ENCODE assay signal across 16 cellular contexts in genomic region chr4:2859514-2859913, GRCh38. TPM values are rescaled to one million over a fixed set of nuclear protein-coding genes. Genes with fewer than 3 reads are reported as not detected.
DNase-seq lines count a peak whose midpoint lies in the region; ATAC-seq, FAIRE-seq and TF ChIP-seq lines count a peak whose summit lies in the region.
"Had no signal": no experiment of that assay in that cellular context is flagged by ENCODE, and none has a peak within 500 bp of the region (broad histone marks: within the 10 kb centered on the region; RNA-seq: fewer than 3 reads in every experiment).

No MANE protein-coding gene starts in this region.

- H3K36me3 Mint-ChIP-seq in activated T-cell treated with anti-CD3 and anti-CD28 coated beads, Interleukin-2, amount 50 U/mL, for 24 hours (ENCODE audit: low read depth), result peaks cover 23% of the 10 kb centered on the region
- peaks cover 7% of the 10 kb centered on the region for H3K36me3 Mint-ChIP-seq in activated T-cell treated with anti-CD3 and anti-CD28 coated beads, Interleukin-2, amount 50 U/mL, for 4 hours (ENCODE audit: insufficient read depth)

- H3K4me1 ChIP-seq in endothelial cell of umbilical vein (ENCODE audit: control insufficient read depth, extremely low read depth, insufficient read depth, low read length), result peaks cover 46% of the 10 kb centered on the region
- peaks cover 97 to 100% of the 10 kb centered on the region in 2 donors for H3K4me1 ChIP-seq in gastrocnemius medialis

- no peaks in the 10 kb centered on the region for H3K9me1 ChIP-seq in endothelial cell of umbilical vein (replicated peaks; ENCODE audit: control insufficient read depth, extremely low read depth, insufficient read depth, low read length)

- no peak for TF ChIP-seq POLR2A in endothelial cell of umbilical vein (IDR thresholded peaks at IDR 0.05; ENCODE audit: low read depth, low read length)
- TF ChIP-seq POLR2A in gastrocnemius medialis (IDR thresholded peaks at IDR 0.05), result no peak
- TF ChIP-seq POLR2A in lower leg skin (IDR thresholded peaks at IDR 0.05), result no peak

- H3K4me2 ChIP-seq in endothelial cell of umbilical vein (ENCODE audit: insufficient read depth, low read length), result peak overlapping the region; percentile 21
- H3K4me2 ChIP-seq: neural progenitor cell had no signal

- intact Hi-C loops in endothelial cell of umbilical vein (cut with micrococcal nuclease), result no loop called here
- intact Hi-C loops in gastrocnemius medialis (cut with DNase I; ENCODE audit: low total_unique reads), result no loop called here
- intact Hi-C loops in lower leg skin (cut with DNase I; ENCODE audit: low total_unique reads), result no loop called here

- H4K20me1 ChIP-seq in endothelial cell of umbilical vein (replicated peaks; ENCODE audit: control insufficient read depth, extremely low read depth, insufficient read depth, low read length), result peaks cover 3% of the 10 kb centered on the region

- H3K9me3 Mint-ChIP-seq in activated T-cell treated with anti-CD3 and anti-CD28 coated beads, Interleukin-2, amount 50 U/mL, for 24 hours, result no peaks in the 10 kb centered on the region
- H3K9me3 Mint-ChIP-seq in activated T-cell treated with anti-CD3 and anti-CD28 coated beads, Interleukin-2, amount 50 U/mL, for 4 hours, result no peaks in the 10 kb centered on the region

- POLR2A ChIA-PET in endothelial cell of umbilical vein (lab: Charles Lee), result no interaction called here

- H3K79me2 ChIP-seq in endothelial cell of umbilical vein (ENCODE audit: control insufficient read depth, insufficient read depth, low read length), result peaks cover 89% of the 10 kb centered on the region

- H3K36me3 ChIP-seq in endothelial cell of umbilical vein (ENCODE audit: control insufficient read depth in 2 of 2, extremely low read depth in 1 of 2, insufficient read depth in 2 of 2, low read length in 2 of 2) (peaks cover 0 to 3% of the 10 kb centered on the region in 2 experiments), gastrocnemius medialis (no peaks in the 10 kb centered on the region)
- H3K36me3 ChIP-seq: neural progenitor cell had no signal

- peak overlapping the region; percentile 12 for H3K27ac Mint-ChIP-seq in activated T-cell treated with anti-CD3 and anti-CD28 coated beads, Interleukin-2, amount 50 U/mL, for 24 hours
- H3K27ac Mint-ChIP-seq: neural progenitor cell had no signal

- H3K27me3 ChIP-seq in endothelial cell of umbilical vein (ENCODE audit: control insufficient read depth in 2 of 2, insufficient read depth in 2 of 2, low read length in 2 of 2), result no peaks in the 10 kb centered on the region
- no peaks in the 10 kb centered on the region for H3K27me3 ChIP-seq in gastrocnemius medialis
- H3K27me3 ChIP-seq: neural progenitor cell had no signal

- no peak for TF ChIP-seq CTCF in endothelial cell of umbilical vein (IDR thresholded peaks at IDR 0.05; ENCODE audit: extremely low read depth in 1 of 2, insufficient read depth in 1 of 2, low read depth in 1 of 2, low read length in 2 of 2)
- TF ChIP-seq CTCF in gastrocnemius medialis (IDR thresholded peaks at IDR 0.05 in 4 of 5, conservative IDR thresholded peaks at IDR 0.05 in 1 of 5), result no peak
- no peak for TF ChIP-seq CTCF in lower leg skin (IDR thresholded peaks at IDR 0.05)

- no peak for FAIRE-seq in endothelial cell of umbilical vein (lab: Jason Lieb, UNC)
- FAIRE-seq: GM12892, islet of Langerhans had no signal

- no peak overlapping the region for H2AFZ ChIP-seq in endothelial cell of umbilical vein (ENCODE audit: low read depth, low read length)
- H2AFZ ChIP-seq: neural progenitor cell had no signal

- WGBS in lower leg skin, 2 donors, result 72 to 73% methylated on average over 3 of the region's 3 CpGs

- H3K4me1 Mint-ChIP-seq in activated T-cell treated with anti-CD3 and anti-CD28 coated beads, Interleukin-2, amount 50 U/mL, for 24 hours (ENCODE audit: low read depth), result peaks cover 74% of the 10 kb centered on the region
- peaks cover 75% of the 10 kb centered on the region for H3K4me1 Mint-ChIP-seq in activated T-cell treated with anti-CD3 and anti-CD28 coated beads, Interleukin-2, amount 50 U/mL, for 4 hours (ENCODE audit: low read depth)

- no peak for ATAC-seq in activated T-cell treated with anti-CD3 and anti-CD28 coated beads, Interleukin-2, amount 50 U/mL, for 4 hours
- no peak for ATAC-seq in gastrocnemius medialis
- ATAC-seq in GM18867 (IDR thresholded peaks at IDR 0.05; ENCODE audit: unreplicated experiment), result no peak
- no peak for ATAC-seq in HG03139 (IDR thresholded peaks at IDR 0.05; ENCODE audit: unreplicated experiment)

- CTCF ChIA-PET in endothelial cell of umbilical vein (lab: Charles Lee), result interaction anchor here (3.9 kb wide), 1 partner anchor 96 kb away, joined by 21 read pairs; no protein-coding TSS in a partner anchor

- BruUV-seq in endothelial cell of umbilical vein (replicated peaks; lab: Mats Ljungman, UMichigan), result no TSS peak

- in situ Hi-C loops in gastrocnemius medialis (cut with MboI; ENCODE audit: low sequenced_read_pairs in 4 of 4), result no loop called here

- H3K27ac ChIP-seq in endothelial cell of umbilical vein (ENCODE audit: insufficient read depth, low read depth, low read length) (no peak overlapping the region), gastrocnemius medialis (peak overlapping the region; percentile 70 to 84 (median 79))
- H3K27ac ChIP-seq: neural progenitor cell had no signal

- no peak for DNase-seq in activated T-cell treated with anti-CD3 and anti-CD28 coated beads, Interleukin-2, amount 50 U/mL, for 24 hours
- DNase-seq in activated T-cell treated with anti-CD3 and anti-CD28 coated beads, Interleukin-2, amount 50 U/mL, for 4 hours, result no peak
- DNase-seq in MV-4-11 (lab: John Stamatoyannopoulos, UW) (peak; percentile 85), endothelial cell of umbilical vein (ENCODE audit: low read depth, low spot score) (peak; percentile 45), gastrocnemius medialis (no peak), lower leg skin (ENCODE audit: low spot score in 2 of 2) (no peak)
- DNase-seq: activated CD4-positive, alpha-beta T cell treated with anti-CD3 and anti-CD28 coated beads for 48 hours; activated effector memory CD4-positive, alpha-beta T cell treated with anti-CD3 and anti-CD28 coated beads, Interleukin-2, amount 50 U/mL, for 16 hours; cortex of kidney; OCI-M1; SW 1271 had no signal

- no peaks in the 10 kb centered on the region for H3K9me3 ChIP-seq in endothelial cell of umbilical vein (replicated peaks; ENCODE audit: control insufficient read depth, insufficient read depth, low read length)
- no peaks in the 10 kb centered on the region for H3K9me3 ChIP-seq in gastrocnemius medialis

- H3K27me3 Mint-ChIP-seq in activated T-cell treated with anti-CD3 and anti-CD28 coated beads, Interleukin-2, amount 50 U/mL, for 24 hours, result no peaks in the 10 kb centered on the region
- no peaks in the 10 kb centered on the region for H3K27me3 Mint-ChIP-seq in activated T-cell treated with anti-CD3 and anti-CD28 coated beads, Interleukin-2, amount 50 U/mL, for 4 hours (ENCODE audit: low read depth)

- H3K4me3 ChIP-seq in endothelial cell of umbilical vein (replicated peaks in 1 of 3; ENCODE audit: insufficient read depth in 1 of 3, low read depth in 1 of 3, low read length in 3 of 3) (no peak overlapping the region), gastrocnemius medialis (no peak overlapping the region), lower leg skin (ENCODE audit: low read depth, poor library complexity, severe bottlenecking) (no peak overlapping the region)
- H3K4me3 ChIP-seq: neural progenitor cell had no signal

- H3K9ac ChIP-seq in endothelial cell of umbilical vein (replicated peaks; ENCODE audit: extremely low read depth, insufficient read depth, low read length), result no peak overlapping the region

- H3K4me3 Mint-ChIP-seq in activated T-cell treated with anti-CD3 and anti-CD28 coated beads, Interleukin-2, amount 50 U/mL, for 24 hours, result no peak overlapping the region
- no peak overlapping the region for H3K4me3 Mint-ChIP-seq in activated T-cell treated with anti-CD3 and anti-CD28 coated beads, Interleukin-2, amount 50 U/mL, for 4 hours
- H3K4me3 Mint-ChIP-seq: neural progenitor cell had no signal

- dilution Hi-C loops in endothelial cell of umbilical vein (cut with MboI; ENCODE audit: extremely low pct_ligation_motif_present, low sequenced_read_pairs), result no loop called here

TF ChIP-seq in endothelial cell of umbilical vein, 7 proteins besides CTCF, POLR2A, EP300 and RAD21:
- TF ChIP-seq POLR2AphosphoS5 (IDR thresholded peaks at IDR 0.05; ENCODE audit: insufficient read depth, low read depth, low read length) (no peak), FOS (IDR thresholded peaks at IDR 0.05; ENCODE audit: borderline replicate concordance, insufficient read depth, low read length) (no peak), MYC (IDR thresholded peaks at IDR 0.05; ENCODE audit: low read depth, low read length) (no peak), MAX (IDR thresholded peaks at IDR 0.05; ENCODE audit: insufficient read depth, insufficient read length) (no peak), EZH2 (IDR thresholded peaks at IDR 0.05; ENCODE audit: borderline replicate concordance, low read depth, low read length, severe bottlenecking) (no peak), GATA2 (IDR thresholded peaks at IDR 0.05; ENCODE audit: insufficient read depth, insufficient read length, low read depth, low read length) (no peak), JUN (IDR thresholded peaks at IDR 0.05; ENCODE audit: borderline replicate concordance, insufficient read depth, insufficient read length, low read depth) (no peak)

RNA-seq across cellular contexts. Expression of gene ADD1, which starts 15.9 kb away (rescaled TPM):
- 100 to 1,000 TPM; 147 to 175 (median 153) TPM for total RNA-seq in activated T-cell treated with anti-CD3 and anti-CD28 coated beads, Interleukin-2, amount 50 U/mL, for 4 hours
- total RNA-seq in endothelial cell of umbilical vein (280 and 305 TPM in 2 replicates), gastrocnemius medialis (100 to 1,000 TPM; 144 to 255 (median 178) TPM), lower leg skin (100 to 1,000 TPM; 102 to 153 (median 135) TPM)
- polyA plus RNA-seq in endothelial cell of umbilical vein, result 219 and 240 TPM in 2 replicates
- polyA plus RNA-seq in endothelial cell of umbilical vein (2011; cell fraction: cytosol; rRNA removed), result 224 and 238 TPM in 2 replicates
- polyA plus RNA-seq in endothelial cell of umbilical vein (2011; cell fraction: nucleus; rRNA removed), result 419 and 491 TPM in 2 replicates
- 207 and 220 TPM in 2 replicates for polyA plus RNA-seq in endothelial cell of umbilical vein (2012)
- polyA minus RNA-seq in endothelial cell of umbilical vein, result 189 and 232 TPM in 2 replicates
- 23.2 TPM for polyA minus RNA-seq in endothelial cell of umbilical vein (2011; cell fraction: cytosol; rRNA and poly(A)+ RNA removed)
- polyA minus RNA-seq in endothelial cell of umbilical vein (2011; cell fraction: nucleus; rRNA and poly(A)+ RNA removed), result 162 and 211 TPM in 2 replicates

Comparison
In these comparisons a context has a peak if more than half of its experiments do, and no peak if none do; other contexts are left out.
1. DNase-seq: peak in MV-4-11 (single experiment) and endothelial cell of umbilical vein (single experiment); none in activated T-cell treated with anti-CD3 and anti-CD28 coated beads, Interleukin-2, amount 50 U/mL, for 24 hours (single experiment), activated T-cell treated with anti-CD3 and anti-CD28 coated beads, Interleukin-2, amount 50 U/mL, for 4 hours (single experiment), gastrocnemius medialis (0 of 2) and lower leg skin (0 of 2).